In the genomic region with DNA sequence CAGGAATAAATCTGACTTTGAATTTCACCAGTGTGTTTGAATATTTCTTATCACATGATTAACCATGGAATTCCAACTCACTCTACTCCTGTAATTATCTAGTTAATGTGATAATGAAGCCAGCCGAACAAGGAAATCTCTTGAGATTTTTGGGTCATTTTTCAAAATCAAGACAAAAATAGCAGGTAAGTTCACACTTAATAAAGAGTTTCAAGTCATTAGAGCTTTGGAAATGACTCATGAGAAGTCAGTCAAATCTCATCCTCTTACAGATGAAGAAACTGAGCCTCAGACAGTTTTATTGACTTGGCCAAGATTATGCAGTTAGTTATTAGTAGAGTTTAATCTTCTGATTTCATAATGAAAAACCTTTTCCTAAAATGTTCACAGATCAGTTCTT, we compare ENCODE assay signal across 2 cellular contexts.
TF ChIP-seq lines count a peak whose summit lies in the region.

No MANE protein-coding gene starts in this region.

TF ChIP-seq in GM23338, 12 proteins besides CTCF, POLR2A, EP300 and RAD21 (continued from another document):
- TF ChIP-seq ZNF462 (CRISPR knock-in tag; IDR thresholded peaks at IDR 0.05): no peak
- no peak for TF ChIP-seq ZNF331 (CRISPR knock-in tag; IDR thresholded peaks at IDR 0.05; ENCODE audit: low read depth)
- no peak for TF ChIP-seq REST (IDR thresholded peaks at IDR 0.05; ENCODE audit: unreplicated experiment)
- no peak for TF ChIP-seq CREB1 (CRISPR knock-in tag; IDR thresholded peaks at IDR 0.05; ENCODE audit: low read depth)
- no peak for TF ChIP-seq JUNB (IDR thresholded peaks at IDR 0.05; ENCODE audit: unreplicated experiment)
- TF ChIP-seq ETS1 (IDR thresholded peaks at IDR 0.05): no peak

TF ChIP-seq in WTC11, 78 proteins besides CTCF, POLR2A, EP300 and RAD21:
- TF ChIP-seq, protein P1, sequence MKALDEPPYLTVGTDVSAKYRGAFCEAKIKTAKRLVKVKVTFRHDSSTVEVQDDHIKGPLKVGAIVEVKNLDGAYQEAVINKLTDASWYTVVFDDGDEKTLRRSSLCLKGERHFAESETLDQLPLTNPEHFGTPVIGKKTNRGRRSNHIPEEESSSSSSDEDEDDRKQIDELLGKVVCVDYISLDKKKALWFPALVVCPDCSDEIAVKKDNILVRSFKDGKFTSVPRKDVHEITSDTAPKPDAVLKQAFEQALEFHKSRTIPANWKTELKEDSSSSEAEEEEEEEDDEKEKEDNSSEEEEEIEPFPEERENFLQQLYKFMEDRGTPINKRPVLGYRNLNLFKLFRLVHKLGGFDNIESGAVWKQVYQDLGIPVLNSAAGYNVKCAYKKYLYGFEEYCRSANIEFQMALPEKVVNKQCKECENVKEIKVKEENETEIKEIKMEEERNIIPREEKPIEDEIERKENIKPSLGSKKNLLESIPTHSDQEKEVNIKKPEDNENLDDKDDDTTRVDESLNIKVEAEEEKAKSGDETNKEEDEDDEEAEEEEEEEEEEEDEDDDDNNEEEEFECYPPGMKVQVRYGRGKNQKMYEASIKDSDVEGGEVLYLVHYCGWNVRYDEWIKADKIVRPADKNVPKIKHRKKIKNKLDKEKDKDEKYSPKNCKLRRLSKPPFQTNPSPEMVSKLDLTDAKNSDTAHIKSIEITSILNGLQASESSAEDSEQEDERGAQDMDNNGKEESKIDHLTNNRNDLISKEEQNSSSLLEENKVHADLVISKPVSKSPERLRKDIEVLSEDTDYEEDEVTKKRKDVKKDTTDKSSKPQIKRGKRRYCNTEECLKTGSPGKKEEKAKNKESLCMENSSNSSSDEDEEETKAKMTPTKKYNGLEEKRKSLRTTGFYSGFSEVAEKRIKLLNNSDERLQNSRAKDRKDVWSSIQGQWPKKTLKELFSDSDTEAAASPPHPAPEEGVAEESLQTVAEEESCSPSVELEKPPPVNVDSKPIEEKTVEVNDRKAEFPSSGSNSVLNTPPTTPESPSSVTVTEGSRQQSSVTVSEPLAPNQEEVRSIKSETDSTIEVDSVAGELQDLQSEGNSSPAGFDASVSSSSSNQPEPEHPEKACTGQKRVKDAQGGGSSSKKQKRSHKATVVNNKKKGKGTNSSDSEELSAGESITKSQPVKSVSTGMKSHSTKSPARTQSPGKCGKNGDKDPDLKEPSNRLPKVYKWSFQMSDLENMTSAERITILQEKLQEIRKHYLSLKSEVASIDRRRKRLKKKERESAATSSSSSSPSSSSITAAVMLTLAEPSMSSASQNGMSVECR (CRISPR knock-in tag; IDR thresholded peaks at IDR 0.05; ENCODE audit: borderline replicate concordance): no peak
- TF ChIP-seq, protein P2, sequence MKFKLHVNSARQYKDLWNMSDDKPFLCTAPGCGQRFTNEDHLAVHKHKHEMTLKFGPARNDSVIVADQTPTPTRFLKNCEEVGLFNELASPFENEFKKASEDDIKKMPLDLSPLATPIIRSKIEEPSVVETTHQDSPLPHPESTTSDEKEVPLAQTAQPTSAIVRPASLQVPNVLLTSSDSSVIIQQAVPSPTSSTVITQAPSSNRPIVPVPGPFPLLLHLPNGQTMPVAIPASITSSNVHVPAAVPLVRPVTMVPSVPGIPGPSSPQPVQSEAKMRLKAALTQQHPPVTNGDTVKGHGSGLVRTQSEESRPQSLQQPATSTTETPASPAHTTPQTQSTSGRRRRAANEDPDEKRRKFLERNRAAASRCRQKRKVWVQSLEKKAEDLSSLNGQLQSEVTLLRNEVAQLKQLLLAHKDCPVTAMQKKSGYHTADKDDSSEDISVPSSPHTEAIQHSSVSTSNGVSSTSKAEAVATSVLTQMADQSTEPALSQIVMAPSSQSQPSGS (CRISPR knock-in tag; IDR thresholded peaks at IDR 0.05; ENCODE audit: borderline replicate concordance, low read depth): no peak
- no peak for TF ChIP-seq CBFB (CRISPR knock-in tag; IDR thresholded peaks at IDR 0.05; ENCODE audit: low read depth)
